Comparison of ENCODE assay signal across 1 cellular context in the genomic region with DNA sequence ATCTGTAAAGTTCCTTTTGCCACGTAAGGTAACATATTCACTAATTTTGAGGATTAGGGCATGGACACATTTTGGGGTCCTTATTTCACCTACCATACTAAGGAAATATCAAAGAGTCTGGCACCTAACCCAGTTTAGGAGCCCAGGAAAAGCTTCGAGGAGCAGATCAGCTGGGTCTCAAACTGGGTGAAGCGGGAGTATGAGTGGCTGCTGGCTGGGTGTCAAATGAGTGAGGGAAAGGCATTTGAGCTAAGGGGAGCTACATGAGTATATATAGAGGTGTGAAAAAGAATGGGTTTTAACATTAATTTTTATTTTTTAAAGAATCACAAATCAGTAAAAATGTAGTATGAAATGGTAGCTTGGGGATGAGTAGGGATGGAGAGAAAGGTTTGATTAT.
TF ChIP-seq lines count a peak whose summit lies in the region.

No MANE protein-coding gene starts in this region.

TF ChIP-seq in GM23338, 12 proteins besides CTCF, POLR2A, EP300 and RAD21 (continued from another document):
- TF ChIP-seq, protein P1, sequence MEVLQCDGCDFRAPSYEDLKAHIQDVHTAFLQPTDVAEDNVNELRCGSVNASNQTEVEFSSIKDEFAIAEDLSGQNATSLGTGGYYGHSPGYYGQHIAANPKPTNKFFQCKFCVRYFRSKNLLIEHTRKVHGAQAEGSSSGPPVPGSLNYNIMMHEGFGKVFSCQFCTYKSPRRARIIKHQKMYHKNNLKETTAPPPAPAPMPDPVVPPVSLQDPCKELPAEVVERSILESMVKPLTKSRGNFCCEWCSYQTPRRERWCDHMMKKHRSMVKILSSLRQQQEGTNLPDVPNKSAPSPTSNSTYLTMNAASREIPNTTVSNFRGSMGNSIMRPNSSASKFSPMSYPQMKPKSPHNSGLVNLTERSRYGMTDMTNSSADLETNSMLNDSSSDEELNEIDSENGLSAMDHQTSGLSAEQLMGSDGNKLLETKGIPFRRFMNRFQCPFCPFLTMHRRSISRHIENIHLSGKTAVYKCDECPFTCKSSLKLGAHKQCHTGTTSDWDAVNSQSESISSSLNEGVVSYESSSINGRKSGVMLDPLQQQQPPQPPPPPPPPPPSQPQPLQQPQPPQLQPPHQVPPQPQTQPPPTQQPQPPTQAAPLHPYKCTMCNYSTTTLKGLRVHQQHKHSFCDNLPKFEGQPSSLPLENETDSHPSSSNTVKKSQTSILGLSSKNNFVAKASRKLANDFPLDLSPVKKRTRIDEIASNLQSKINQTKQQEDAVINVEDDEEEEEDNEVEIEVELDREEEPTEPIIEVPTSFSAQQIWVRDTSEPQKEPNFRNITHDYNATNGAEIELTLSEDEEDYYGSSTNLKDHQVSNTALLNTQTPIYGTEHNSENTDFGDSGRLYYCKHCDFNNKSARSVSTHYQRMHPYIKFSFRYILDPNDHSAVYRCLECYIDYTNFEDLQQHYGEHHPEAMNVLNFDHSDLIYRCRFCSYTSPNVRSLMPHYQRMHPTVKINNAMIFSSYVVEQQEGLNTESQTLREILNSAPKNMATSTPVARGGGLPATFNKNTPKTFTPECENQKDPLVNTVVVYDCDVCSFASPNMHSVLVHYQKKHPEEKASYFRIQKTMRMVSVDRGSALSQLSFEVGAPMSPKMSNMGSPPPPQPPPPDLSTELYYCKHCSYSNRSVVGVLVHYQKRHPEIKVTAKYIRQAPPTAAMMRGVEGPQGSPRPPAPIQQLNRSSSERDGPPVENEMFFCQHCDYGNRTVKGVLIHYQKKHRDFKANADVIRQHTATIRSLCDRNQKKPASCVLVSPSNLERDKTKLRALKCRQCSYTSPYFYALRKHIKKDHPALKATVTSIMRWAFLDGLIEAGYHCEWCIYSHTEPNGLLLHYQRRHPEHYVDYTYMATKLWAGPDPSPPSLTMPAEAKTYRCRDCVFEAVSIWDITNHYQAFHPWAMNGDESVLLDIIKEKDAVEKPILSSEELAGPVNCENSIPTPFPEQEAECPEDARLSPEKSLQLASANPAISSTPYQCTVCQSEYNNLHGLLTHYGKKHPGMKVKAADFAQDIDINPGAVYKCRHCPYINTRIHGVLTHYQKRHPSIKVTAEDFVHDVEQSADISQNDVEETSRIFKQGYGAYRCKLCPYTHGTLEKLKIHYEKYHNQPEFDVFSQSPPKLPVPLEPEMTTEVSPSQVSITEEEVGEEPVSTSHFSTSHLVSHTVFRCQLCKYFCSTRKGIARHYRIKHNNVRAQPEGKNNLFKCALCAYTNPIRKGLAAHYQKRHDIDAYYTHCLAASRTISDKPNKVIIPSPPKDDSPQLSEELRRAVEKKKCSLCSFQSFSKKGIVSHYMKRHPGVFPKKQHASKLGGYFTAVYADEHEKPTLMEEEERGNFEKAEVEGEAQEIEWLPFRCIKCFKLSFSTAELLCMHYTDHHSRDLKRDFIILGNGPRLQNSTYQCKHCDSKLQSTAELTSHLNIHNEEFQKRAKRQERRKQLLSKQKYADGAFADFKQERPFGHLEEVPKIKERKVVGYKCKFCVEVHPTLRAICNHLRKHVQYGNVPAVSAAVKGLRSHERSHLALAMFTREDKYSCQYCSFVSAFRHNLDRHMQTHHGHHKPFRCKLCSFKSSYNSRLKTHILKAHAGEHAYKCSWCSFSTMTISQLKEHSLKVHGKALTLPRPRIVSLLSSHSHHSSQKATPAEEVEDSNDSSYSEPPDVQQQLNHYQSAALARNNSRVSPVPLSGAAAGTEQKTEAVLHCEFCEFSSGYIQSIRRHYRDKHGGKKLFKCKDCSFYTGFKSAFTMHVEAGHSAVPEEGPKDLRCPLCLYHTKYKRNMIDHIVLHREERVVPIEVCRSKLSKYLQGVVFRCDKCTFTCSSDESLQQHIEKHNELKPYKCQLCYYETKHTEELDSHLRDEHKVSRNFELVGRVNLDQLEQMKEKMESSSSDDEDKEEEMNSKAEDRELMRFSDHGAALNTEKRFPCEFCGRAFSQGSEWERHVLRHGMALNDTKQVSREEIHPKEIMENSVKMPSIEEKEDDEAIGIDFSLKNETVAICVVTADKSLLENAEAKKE (CRISPR knock-in tag; IDR thresholded peaks at IDR 0.05), result no peak
- no peak for TF ChIP-seq ZNF331 (CRISPR knock-in tag; IDR thresholded peaks at IDR 0.05; ENCODE audit: low read depth)
- TF ChIP-seq, protein P2, sequence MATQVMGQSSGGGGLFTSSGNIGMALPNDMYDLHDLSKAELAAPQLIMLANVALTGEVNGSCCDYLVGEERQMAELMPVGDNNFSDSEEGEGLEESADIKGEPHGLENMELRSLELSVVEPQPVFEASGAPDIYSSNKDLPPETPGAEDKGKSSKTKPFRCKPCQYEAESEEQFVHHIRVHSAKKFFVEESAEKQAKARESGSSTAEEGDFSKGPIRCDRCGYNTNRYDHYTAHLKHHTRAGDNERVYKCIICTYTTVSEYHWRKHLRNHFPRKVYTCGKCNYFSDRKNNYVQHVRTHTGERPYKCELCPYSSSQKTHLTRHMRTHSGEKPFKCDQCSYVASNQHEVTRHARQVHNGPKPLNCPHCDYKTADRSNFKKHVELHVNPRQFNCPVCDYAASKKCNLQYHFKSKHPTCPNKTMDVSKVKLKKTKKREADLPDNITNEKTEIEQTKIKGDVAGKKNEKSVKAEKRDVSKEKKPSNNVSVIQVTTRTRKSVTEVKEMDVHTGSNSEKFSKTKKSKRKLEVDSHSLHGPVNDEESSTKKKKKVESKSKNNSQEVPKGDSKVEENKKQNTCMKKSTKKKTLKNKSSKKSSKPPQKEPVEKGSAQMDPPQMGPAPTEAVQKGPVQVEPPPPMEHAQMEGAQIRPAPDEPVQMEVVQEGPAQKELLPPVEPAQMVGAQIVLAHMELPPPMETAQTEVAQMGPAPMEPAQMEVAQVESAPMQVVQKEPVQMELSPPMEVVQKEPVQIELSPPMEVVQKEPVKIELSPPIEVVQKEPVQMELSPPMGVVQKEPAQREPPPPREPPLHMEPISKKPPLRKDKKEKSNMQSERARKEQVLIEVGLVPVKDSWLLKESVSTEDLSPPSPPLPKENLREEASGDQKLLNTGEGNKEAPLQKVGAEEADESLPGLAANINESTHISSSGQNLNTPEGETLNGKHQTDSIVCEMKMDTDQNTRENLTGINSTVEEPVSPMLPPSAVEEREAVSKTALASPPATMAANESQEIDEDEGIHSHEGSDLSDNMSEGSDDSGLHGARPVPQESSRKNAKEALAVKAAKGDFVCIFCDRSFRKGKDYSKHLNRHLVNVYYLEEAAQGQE (IDR thresholded peaks at IDR 0.05; ENCODE audit: unreplicated experiment), result no peak
- TF ChIP-seq POLR2AphosphoS5 (IDR thresholded peaks at IDR 0.05; ENCODE audit: low read depth), result no peak
- no peak for TF ChIP-seq ZNF114 (CRISPR knock-in tag; IDR thresholded peaks at IDR 0.05)
